35 cellular contexts compared by ENCODE assay signal in the genomic region with DNA sequence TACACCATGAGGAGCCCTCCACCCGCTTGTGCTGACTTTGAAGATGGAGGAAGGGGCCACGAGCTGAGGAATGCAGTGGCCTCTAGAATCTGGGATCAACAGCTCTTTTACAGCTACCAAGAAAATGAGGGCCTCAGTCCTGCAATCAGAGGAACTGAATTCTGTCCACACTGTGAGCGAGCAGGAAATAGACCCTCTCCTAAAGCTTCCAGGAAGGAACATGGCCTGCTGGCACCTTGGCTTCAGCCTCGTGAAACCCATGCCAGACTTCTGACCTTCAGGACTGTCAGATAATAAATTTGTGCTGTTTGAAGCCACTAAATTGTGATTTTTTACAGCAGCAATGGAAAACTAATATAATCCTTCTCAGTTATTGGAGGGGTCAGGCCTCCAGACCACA.
"Had no signal": no experiment of that assay in that cellular context is flagged by ENCODE, and none has a peak within 500 bp of the region (broad histone marks: within the 10 kb centered on the region; RNA-seq: fewer than 3 reads in every experiment).

No MANE protein-coding gene starts in this region.

- H3K36me3 Mint-ChIP-seq: activated naive CD4-positive, alpha-beta T cell treated with anti-CD3 and anti-CD28 coated beads, Interleukin-2, amount 10 ng/mL, durations not matched to agents 7 days and 5 days; activated naive CD4-positive, alpha-beta T cell treated with anti-CD3 and anti-CD28 coated beads, Interleukin-2, amount 50 U/mL, for 24 hours; activated naive CD4-positive, alpha-beta T cell treated with anti-CD3 and anti-CD28 coated beads, Interleukin-2, amount 50 U/mL, for 72 hours; activated naive CD8-positive, alpha-beta T cell; activated naive CD8-positive, alpha-beta T cell treated with anti-CD3 and anti-CD28 coated beads, Interleukin-2, amount 10 ng/mL, durations not matched to agents 7 days and 5 days; brain had no signal

- H3K27ac Mint-ChIP-seq: activated naive CD4-positive, alpha-beta T cell treated with anti-CD3 and anti-CD28 coated beads for 36 hours; activated naive CD4-positive, alpha-beta T cell treated with anti-CD3 and anti-CD28 coated beads, Interleukin-2, amount 10 ng/mL, durations not matched to agents 7 days and 5 days; activated naive CD4-positive, alpha-beta T cell treated with anti-CD3 and anti-CD28 coated beads, Interleukin-2, amount 50 U/mL, for 24 hours; activated naive CD4-positive, alpha-beta T cell treated with anti-CD3 and anti-CD28 coated beads, Interleukin-2, amount 50 U/mL, for 72 hours; activated naive CD8-positive, alpha-beta T cell; activated naive CD8-positive, alpha-beta T cell treated with anti-CD3 and anti-CD28 coated beads, Interleukin-2, amount 10 ng/mL, durations not matched to agents 7 days and 5 days; activated naive CD8-positive, alpha-beta T cell treated with anti-CD3 and anti-CD28 coated beads, Interleukin-2, amount 50 U/mL, for 24 hours; activated T-cell treated with anti-CD3 and anti-CD28 coated beads, Interleukin-2, amount 50 U/mL, for 24 hours; activated T-cell treated with anti-CD3 and anti-CD28 coated beads, Interleukin-2, amount 50 U/mL, for 72 hours; activated T-helper 1 cell treated with anti-CD3 and anti-CD28 coated beads, Interleukin-12 subunit alpha, Interleukin-12 subunit beta, Interleukin-2, Interleukin-4 antibody, amounts not matched to agents 30 ng/mL and 10 ng/mL and 1 ng/mL, durations not matched to agents 14 hours and 24 hours and 36 hours; activated T-helper 17 cell treated with anti-CD3 and anti-CD28 coated beads, Interleukin-2, amount 50 U/mL, for 72 hours; activated T-helper 2 cell treated with anti-CD3 and anti-CD28 coated beads, Interferon-gamma antibody, Interleukin-2, Interleukin-4, amounts not matched to agents 10 μg/mL and 5 μg/mL and 100 μg/mL, durations not matched to agents 14 hours and 24 hours and 36 hours; brain had no signal

- H3K4me3 Mint-ChIP-seq: activated naive CD4-positive, alpha-beta T cell treated with anti-CD3 and anti-CD28 coated beads for 36 hours; activated naive CD4-positive, alpha-beta T cell treated with anti-CD3 and anti-CD28 coated beads, Interleukin-2, amount 10 ng/mL, durations not matched to agents 7 days and 5 days; activated naive CD4-positive, alpha-beta T cell treated with anti-CD3 and anti-CD28 coated beads, Interleukin-2, amount 50 U/mL, for 24 hours; activated naive CD8-positive, alpha-beta T cell; activated naive CD8-positive, alpha-beta T cell treated with anti-CD3 and anti-CD28 coated beads, Interleukin-2, amount 10 ng/mL, durations not matched to agents 7 days and 5 days; activated naive CD8-positive, alpha-beta T cell treated with anti-CD3 and anti-CD28 coated beads, Interleukin-2, amount 50 U/mL, for 24 hours; activated T-cell treated with anti-CD3 and anti-CD28 coated beads, Interleukin-2, amount 50 U/mL, for 24 hours; activated T-cell treated with anti-CD3 and anti-CD28 coated beads, Interleukin-2, amount 50 U/mL, for 4 hours; activated T-cell treated with anti-CD3 and anti-CD28 coated beads, Interleukin-2, amount 50 U/mL, for 72 hours; activated T-helper 1 cell treated with anti-CD3 and anti-CD28 coated beads, Interleukin-12 subunit alpha, Interleukin-12 subunit beta, Interleukin-2, Interleukin-4 antibody, amounts not matched to agents 30 ng/mL and 10 ng/mL and 1 ng/mL, durations not matched to agents 14 hours and 24 hours and 36 hours; activated T-helper 17 cell treated with anti-CD3 and anti-CD28 coated beads, Interleukin-2, amount 50 U/mL, for 72 hours; brain; central memory CD8-positive, alpha-beta T cell had no signal

- H3K9me3 Mint-ChIP-seq: activated naive CD4-positive, alpha-beta T cell treated with anti-CD3 and anti-CD28 coated beads for 36 hours; activated naive CD4-positive, alpha-beta T cell treated with anti-CD3 and anti-CD28 coated beads, Interleukin-2, amount 10 ng/mL, durations not matched to agents 7 days and 5 days; activated naive CD4-positive, alpha-beta T cell treated with anti-CD3 and anti-CD28 coated beads, Interleukin-2, amount 50 U/mL, for 24 hours; activated naive CD4-positive, alpha-beta T cell treated with anti-CD3 and anti-CD28 coated beads, Interleukin-2, amount 50 U/mL, for 72 hours; activated naive CD8-positive, alpha-beta T cell treated with anti-CD3 and anti-CD28 coated beads, Interleukin-2, amount 10 ng/mL, durations not matched to agents 7 days and 5 days; activated naive CD8-positive, alpha-beta T cell treated with anti-CD3 and anti-CD28 coated beads, Interleukin-2, amount 50 U/mL, for 24 hours; activated T-cell treated with anti-CD3 and anti-CD28 coated beads, Interleukin-2, amount 50 U/mL, for 24 hours; activated T-cell treated with anti-CD3 and anti-CD28 coated beads, Interleukin-2, amount 50 U/mL, for 4 hours; activated T-cell treated with anti-CD3 and anti-CD28 coated beads, Interleukin-2, amount 50 U/mL, for 72 hours; activated T-helper 1 cell treated with anti-CD3 and anti-CD28 coated beads, Interleukin-12 subunit alpha, Interleukin-12 subunit beta, Interleukin-2, Interleukin-4 antibody, amounts not matched to agents 30 ng/mL and 10 ng/mL and 1 ng/mL, durations not matched to agents 14 hours and 24 hours and 36 hours; activated T-helper 17 cell treated with anti-CD3 and anti-CD28 coated beads, Interleukin-2, amount 50 U/mL, for 72 hours; activated T-helper 2 cell treated with anti-CD3 and anti-CD28 coated beads, Interferon-gamma antibody, Interleukin-2, Interleukin-4, amounts not matched to agents 10 μg/mL and 5 μg/mL and 100 μg/mL, durations not matched to agents 14 hours and 24 hours and 36 hours; brain; central memory CD8-positive, alpha-beta T cell had no signal

- FAIRE-seq: astrocyte, bronchial epithelial cell, colon had no signal

- H3K27me3 Mint-ChIP-seq: activated naive CD4-positive, alpha-beta T cell treated with anti-CD3 and anti-CD28 coated beads, Interleukin-2, amount 10 ng/mL, durations not matched to agents 7 days and 5 days; activated naive CD4-positive, alpha-beta T cell treated with anti-CD3 and anti-CD28 coated beads, Interleukin-2, amount 50 U/mL, for 24 hours; activated naive CD8-positive, alpha-beta T cell; activated naive CD8-positive, alpha-beta T cell treated with anti-CD3 and anti-CD28 coated beads, Interleukin-2, amount 50 U/mL, for 24 hours; activated T-cell treated with anti-CD3 and anti-CD28 coated beads, Interleukin-2, amount 50 U/mL, for 24 hours; activated T-helper 17 cell treated with anti-CD3 and anti-CD28 coated beads, Interleukin-2, amount 50 U/mL, for 72 hours; central memory CD8-positive, alpha-beta T cell had no signal

- DNase-seq: activated effector memory CD4-positive, alpha-beta T cell treated with anti-CD3 and anti-CD28 coated beads, Interleukin-2, amount 50 U/mL, for 16 hours; activated effector memory CD4-positive, alpha-beta T cell treated with Interleukin-2 at 50 U/mL for 16 hours; activated gamma-delta T cell; activated gamma-delta T cell treated with Interleukin-2 at 50 U/mL for 16 hours; activated naive CD4-positive, alpha-beta T cell; activated naive CD4-positive, alpha-beta T cell treated with anti-CD3 and anti-CD28 coated beads for 36 hours; activated naive CD4-positive, alpha-beta T cell treated with anti-CD3 and anti-CD28 coated beads, Interleukin-2, amount 10 ng/mL, durations not matched to agents 7 days and 5 days; activated naive CD4-positive, alpha-beta T cell treated with anti-CD3 and anti-CD28 coated beads, Interleukin-2, amount 50 U/mL, for 16 hours; activated naive CD4-positive, alpha-beta T cell treated with Interleukin-2 at 50 U/mL for 16 hours; activated naive CD8-positive, alpha-beta T cell treated with anti-CD3 and anti-CD28 coated beads, Interleukin-2, amount 10 ng/mL, durations not matched to agents 7 days and 5 days; activated naive CD8-positive, alpha-beta T cell treated with anti-CD3 and anti-CD28 coated beads, Interleukin-2, amount 50 U/mL, for 24 hours; activated T-cell treated with anti-CD3 and anti-CD28 coated beads, Interleukin-2, amount 50 U/mL, for 1 hour; activated T-cell treated with anti-CD3 and anti-CD28 coated beads, Interleukin-2, amount 50 U/mL, for 24 hours; activated T-cell treated with anti-CD3 and anti-CD28 coated beads, Interleukin-2, amount 50 U/mL, for 4 hours; activated T-cell treated with anti-CD3 and anti-CD28 coated beads, Interleukin-2, amount 50 U/mL, for 48 hours; activated T-cell treated with anti-CD3 and anti-CD28 coated beads, Interleukin-2, amount 50 U/mL, for 72 hours; amniotic stem cell; amygdala; anterior cingulate cortex; aorta; body of pancreas; brain microvascular endothelial cell; central memory CD4-positive, alpha-beta T cell; cerebellar nuclear complex had no signal

- H3K4me1 Mint-ChIP-seq: activated naive CD4-positive, alpha-beta T cell treated with anti-CD3 and anti-CD28 coated beads, Interleukin-2, amount 10 ng/mL, durations not matched to agents 7 days and 5 days; activated naive CD4-positive, alpha-beta T cell treated with anti-CD3 and anti-CD28 coated beads, Interleukin-2, amount 50 U/mL, for 24 hours; activated naive CD8-positive, alpha-beta T cell treated with anti-CD3 and anti-CD28 coated beads, Interleukin-2, amount 10 ng/mL, durations not matched to agents 7 days and 5 days; activated naive CD8-positive, alpha-beta T cell treated with anti-CD3 and anti-CD28 coated beads, Interleukin-2, amount 50 U/mL, for 24 hours; activated T-helper 17 cell treated with anti-CD3 and anti-CD28 coated beads, Interleukin-2, amount 50 U/mL, for 72 hours; central memory CD8-positive, alpha-beta T cell had no signal
